12 cellular contexts compared by ENCODE assay signal in genomic region chr9:14306672-14307646, GRCh38. TPM values are rescaled to one million over a fixed set of nuclear protein-coding genes. Genes with fewer than 3 reads are reported as not detected.
DNase-seq lines count a peak whose midpoint lies in the region; TF ChIP-seq lines count a peak whose summit lies in the region.
"Had no signal": no experiment of that assay in that cellular context is flagged by ENCODE, and none has a peak within 500 bp of the region (broad histone marks: within the 10 kb centered on the region; RNA-seq: fewer than 3 reads in every experiment).

No MANE protein-coding gene starts in this region.

- H3K9me3 Mint-ChIP-seq in H9: no peaks in the 10 kb centered on the region
- H3K9me3 Mint-ChIP-seq: activated CD8-positive, alpha-beta T cell treated with anti-CD3 and anti-CD28 coated beads for 36 hours had no signal

- H3K79me2 ChIP-seq in SK-N-SH (ENCODE audit: insufficient read depth) (peaks cover 99% of the 10 kb centered on the region), H9 (ENCODE audit: insufficient read depth, low read length) (no peaks in the 10 kb centered on the region)

- TF ChIP-seq RAD21 in SK-N-SH (IDR thresholded peaks at IDR 0.05; ENCODE audit: low read length): no peak

- H3K4ac ChIP-seq in H9 (ENCODE audit: low read depth, low read length): no peak overlapping the region

- no peak overlapping the region for H3K14ac ChIP-seq in H9 (ENCODE audit: insufficient read depth, low read length)

- no peak overlapping the region for H3K18ac ChIP-seq in H9 (ENCODE audit: insufficient read length, low read depth, low read length)

- H2BK15ac ChIP-seq in H9 (ENCODE audit: low read depth, low read length): no peak overlapping the region

- H3K27ac Mint-ChIP-seq in H9: 0 out of 7 replicates have a peak overlapping the region, but pooled peaks of 1 of the 3 experiments have one; percentile 2
- H3K27ac Mint-ChIP-seq: activated CD8-positive, alpha-beta T cell treated with anti-CD3 and anti-CD28 coated beads for 36 hours had no signal

- peaks cover 34% of the 10 kb centered on the region for H4K20me1 ChIP-seq in SK-N-SH (ENCODE audit: insufficient read depth)
- no peaks in the 10 kb centered on the region for H4K20me1 ChIP-seq in H9 (ENCODE audit: control insufficient read depth, insufficient read depth, insufficient read length)

- no peaks in the 10 kb centered on the region for H3F3A ChIP-seq in SK-N-SH (replicated peaks; ENCODE audit: insufficient read depth)

- no peaks in the 10 kb centered on the region for H3K9me2 ChIP-seq in SK-N-SH

- no peak overlapping the region for H2BK12ac ChIP-seq in H9 (ENCODE audit: insufficient read length, low read depth, low read length)

- H3K4me2 ChIP-seq in SK-N-SH (peak overlapping the region; percentile 91), H9 (ENCODE audit: insufficient read depth, insufficient read length, low read length) (no peak overlapping the region)

- DNase-seq in SK-N-SH (no peak), cerebellum (ENCODE audit: low spot score) (peak; percentile 37), suprapubic skin (ENCODE audit: low spot score in 2 of 2) (no peak), NCI-H226 (no peak), H9 (no peak), NOMO-1 treated with dmso at 0.1 percent for 144 hours (lab: John Stamatoyannopoulos, UW; ENCODE audit: unreplicated experiment) (no peak)
- DNase-seq: activated CD8-positive, alpha-beta T cell treated with anti-CD3 and anti-CD28 coated beads for 36 hours; activated effector memory CD4-positive, alpha-beta T cell treated with anti-CD3 and anti-CD28 coated beads, Interleukin-2, amount 50 U/mL, for 16 hours; CD8-positive, alpha-beta memory T cell; retina had no signal

- no peak overlapping the region for H4K5ac ChIP-seq in H9 (ENCODE audit: insufficient read length, low read depth, low read length)

- H3K56ac ChIP-seq in H9 (ENCODE audit: insufficient read length, low read depth, low read length): no peak overlapping the region

- H4K91ac ChIP-seq in H9 (ENCODE audit: insufficient read length, low read depth, low read length): no peak overlapping the region

- no peak for TF ChIP-seq CTCF in SK-N-SH (IDR thresholded peaks at IDR 0.05)
- TF ChIP-seq CTCF in suprapubic skin (IDR thresholded peaks at IDR 0.05): no peak
- no peak for TF ChIP-seq CTCF in H9 (conservative IDR thresholded peaks at IDR 0.05)

- peaks cover 25 to 28% of the 10 kb centered on the region in 2 experiments for H3K4me1 Mint-ChIP-seq in H9

- H3K36me3 Mint-ChIP-seq in H9 (ENCODE audit: insufficient read depth in 1 of 3, low read depth in 3 of 3): peaks cover 0 to 18% (median 4%) of the 10 kb centered on the region in 3 experiments; a peak in 6 of 7 replicates
- H3K36me3 Mint-ChIP-seq: CD8-positive, alpha-beta memory T cell had no signal

- H2BK120ac ChIP-seq in H9 (ENCODE audit: low read depth, low read length, poor library complexity, severe bottlenecking): no peak overlapping the region

- H2AK5ac ChIP-seq in H9 (ENCODE audit: insufficient read length, low read length): no peak overlapping the region

- H4K8ac ChIP-seq in H9 (replicated peaks; ENCODE audit: insufficient read length, low read depth, low read length): no peak overlapping the region

- no peak overlapping the region for H2AFZ ChIP-seq in SK-N-SH (ENCODE audit: low read depth)
- H2AFZ ChIP-seq in H9 (ENCODE audit: low read length): no peak overlapping the region

- no peak overlapping the region for H2BK5ac ChIP-seq in H9 (ENCODE audit: insufficient read length, low read length)

- H3K27me3 ChIP-seq in SK-N-SH (ENCODE audit: insufficient read depth) (no peaks in the 10 kb centered on the region), layer of hippocampus (ENCODE audit: control insufficient read depth, insufficient read depth, low read length) (no peaks in the 10 kb centered on the region), suprapubic skin (no peaks in the 10 kb centered on the region), H9 (ENCODE audit: insufficient read depth, low read length) (no peaks in the 10 kb centered on the region)

- POLR2A ChIA-PET in SK-N-SH (lab: Yijun Ruan, JAX): interaction anchor here (1.1 kb wide), 1 partner anchor 36 kb away, joined by 3 read pairs; no protein-coding TSS in a partner anchor

- H3K4me1 ChIP-seq in SK-N-SH (ENCODE audit: control insufficient read depth in 1 of 2, insufficient read depth in 2 of 2, low read depth in 1 of 2, low read length in 1 of 2): peaks cover 15 to 47% of the 10 kb centered on the region in 2 experiments; a peak in 3 of 4 replicates
- H3K4me1 ChIP-seq in suprapubic skin: peaks cover 60% of the 10 kb centered on the region
- H3K4me1 ChIP-seq in H9 (ENCODE audit: insufficient read depth, low read length): no peaks in the 10 kb centered on the region; the same call in 1 of the 2 replicates

- no peak overlapping the region for H3K4me3 Mint-ChIP-seq in H9
- H3K4me3 Mint-ChIP-seq: activated CD8-positive, alpha-beta T cell treated with anti-CD3 and anti-CD28 coated beads for 36 hours; CD8-positive, alpha-beta memory T cell had no signal

- H3T11ph ChIP-seq in H9 (ENCODE audit: low read length): no peak overlapping the region

- no peak overlapping the region for H2BK20ac ChIP-seq in H9 (ENCODE audit: low read depth, low read length, poor library complexity, severe bottlenecking)

- TF ChIP-seq POLR2A in suprapubic skin (IDR thresholded peaks at IDR 0.05): no peak

- peaks cover 2% of the 10 kb centered on the region; the same call in 1 of the 2 replicates for H3K27me3 Mint-ChIP-seq in H9 (ENCODE audit: low read depth)

- TF ChIP-seq EP300 in SK-N-SH (IDR thresholded peaks at IDR 0.05; ENCODE audit: borderline replicate concordance in 1 of 2, low read depth in 1 of 2, low read length in 1 of 2) (no peak), suprapubic skin (IDR thresholded peaks at IDR 0.05) (no peak)

- H3K4me3 ChIP-seq in SK-N-SH (ENCODE audit: low read depth in 2 of 2, low read length in 1 of 2) (peak overlapping the region; percentile 31 to 33; a peak in 3 of 4 replicates), suprapubic skin (peak overlapping the region; percentile 71)
- H3K4me3 ChIP-seq: cardiac muscle cell had no signal

- peaks cover 32 to 41% of the 10 kb centered on the region in 2 experiments for H3K36me3 ChIP-seq in SK-N-SH (replicated peaks in 1 of 2; ENCODE audit: control insufficient read depth in 1 of 2, insufficient read depth in 2 of 2, low read length in 1 of 2)
- no peaks in the 10 kb centered on the region for H3K36me3 ChIP-seq in suprapubic skin

- 58% methylated on average over 25 of the region's 26 CpGs for WGBS in SK-N-SH (ENCODE audit: low lambda C conversion rate)
- WGBS in suprapubic skin: 59% methylated on average over 26 of the region's 26 CpGs
- no CpG with 5 or more reads among the region's 26 CpGs for WGBS in H9 (ENCODE audit: extremely low coverage, insufficient read length, low lambda C conversion rate)

- H3K27ac ChIP-seq in SK-N-SH (ENCODE audit: low read depth in 2 of 2, low read length in 1 of 2): peak overlapping the region; percentile 14 to 89
- H3K27ac ChIP-seq in layer of hippocampus (ENCODE audit: low read depth, low read length): peak overlapping the region; percentile 66
- peak overlapping the region; percentile 25 for H3K27ac ChIP-seq in suprapubic skin
- H3K27ac ChIP-seq in H9 (ENCODE audit: insufficient read length, low read depth, low read length): no peak overlapping the region
- H3K27ac ChIP-seq: cardiac muscle cell had no signal

- CTCF ChIA-PET in SK-N-SH (lab: Yijun Ruan, JAX): interaction anchor here (1.0 to 1.4 kb wide), 4 partner anchors 14 to 856 kb away, joined by 3 to 4 read pairs (median 3); no protein-coding TSS in a partner anchor

- no peaks in the 10 kb centered on the region for H3K79me1 ChIP-seq in H9 (ENCODE audit: insufficient read depth, low read depth, low read length, poor library complexity, severe bottlenecking)

- H3K9me3 ChIP-seq in SK-N-SH: no peaks in the 10 kb centered on the region
- no peaks in the 10 kb centered on the region for H3K9me3 ChIP-seq in suprapubic skin
- no peaks in the 10 kb centered on the region for H3K9me3 ChIP-seq in H9 (ENCODE audit: control insufficient read depth, low read depth, low read length)

- H3K9ac ChIP-seq in SK-N-SH (no peak overlapping the region; the same call in 1 of the 2 replicates), H9 (ENCODE audit: extremely low read depth, insufficient read length, low read length) (no peak overlapping the region)

- no peak overlapping the region for H3K23ac ChIP-seq in H9 (ENCODE audit: insufficient read length, low read depth, low read length)

- H3K23me2 ChIP-seq in H9 (ENCODE audit: insufficient read length, low read depth, low read length, poor library complexity, severe bottlenecking): no peaks in the 10 kb centered on the region

TF ChIP-seq in SK-N-SH, 30 proteins besides CTCF, POLR2A, EP300 and RAD21:
- TF ChIP-seq RFX5 (IDR thresholded peaks at IDR 0.05; ENCODE audit: low read length) (no peak), FOXM1 (IDR thresholded peaks at IDR 0.05; ENCODE audit: low read depth) (no peak), MXI1 (IDR thresholded peaks at IDR 0.05; ENCODE audit: low read depth, low read length) (peak; percentile 39; the same call in 1 of the 2 replicates)

RNA-seq across cellular contexts. Expression of gene NFIB, which starts 7.0 kb away (rescaled TPM):
- 8.1 and 9.2 TPM in 2 replicates for polyA plus RNA-seq in SK-N-SH (2012; rRNA removed)
- polyA plus RNA-seq in SK-N-SH (2012; cell fraction: cytosol; rRNA removed): 9.4 TPM in 2 replicates
- 12.0 and 18.7 TPM in 2 replicates for polyA plus RNA-seq in SK-N-SH (2012; cell fraction: nucleus; rRNA removed)
- 236 TPM for total RNA-seq in cerebellum
- 100 to 1,000 TPM in 2 of 4 donors, 10 to 100 TPM in 2; 90.4 to 204 (median 112) TPM for total RNA-seq in suprapubic skin
- 13.3 and 14.3 TPM in 2 replicates for total RNA-seq in H9 (2021)
- total RNA-seq: activated CD8-positive, alpha-beta T cell treated with anti-CD3 and anti-CD28 coated beads for 36 hours; CD8-positive, alpha-beta memory T cell had no signal
- polyA plus RNA-seq: CD8-positive, alpha-beta memory T cell had no signal
